In genomic region chr2:71275939-71276310, GRCh38 we compare ENCODE assay signal across 8 cellular contexts. TPM values are rescaled to one million over a fixed set of nuclear protein-coding genes. Genes with fewer than 3 reads are reported as not detected.
DNase-seq lines count a peak whose midpoint lies in the region; ATAC-seq and TF ChIP-seq lines count a peak whose summit lies in the region.

No MANE protein-coding gene starts in this region.

- H3K36me3 Mint-ChIP-seq in T-helper 1 cell treated with Interleukin-12 subunit alpha and Interleukin-12 subunit beta and Interleukin-4 antibody, amounts not matched to agents 30 μg/mL and 1 μg/mL, for 36 hours (ENCODE audit: low read depth), result no peaks in the 10 kb centered on the region

- peaks cover 12 to 19% of the 10 kb centered on the region in 2 donors for H3K4me1 ChIP-seq in thyroid gland

- H3K9me3 ChIP-seq in thyroid gland, result no peaks in the 10 kb centered on the region

- intact Hi-C loops in thyroid gland (cut with DNase I), result no loop called here

- no peak for TF ChIP-seq POLR2A in thyroid gland (IDR thresholded peaks at IDR 0.05)

- H3K4me1 Mint-ChIP-seq in T-helper 1 cell treated with Interleukin-12 subunit alpha and Interleukin-12 subunit beta and Interleukin-4 antibody, amounts not matched to agents 30 μg/mL and 1 μg/mL, for 36 hours (ENCODE audit: low read depth), result peaks cover 10% of the 10 kb centered on the region
- H3K4me1 Mint-ChIP-seq in stimulated activated naive CD8-positive, alpha-beta T cell treated with anti-CD3 and anti-CD28 coated beads, Interleukin-15, amount 100 ng/mL, for 72 hours, result peaks cover 27% of the 10 kb centered on the region

- peak overlapping the region; percentile 86 for H3K27ac ChIP-seq in RWPE1
- H3K27ac ChIP-seq in thyroid gland, result no peak overlapping the region

- TF ChIP-seq CTCF in RWPE1 (conservative IDR thresholded peaks at IDR 0.05; ENCODE audit: low read depth) (no peak), fibroblast of pulmonary artery (IDR thresholded peaks at IDR 0.05; ENCODE audit: low read length, missing control alignments) (no peak), thyroid gland (IDR thresholded peaks at IDR 0.05) (no peak)

- peak overlapping the region; percentile 33 for H3K4me3 Mint-ChIP-seq in T-helper 1 cell treated with Interleukin-12 subunit alpha and Interleukin-12 subunit beta and Interleukin-4 antibody, amounts not matched to agents 30 μg/mL and 1 μg/mL, for 36 hours
- H3K4me3 Mint-ChIP-seq in stimulated activated naive CD8-positive, alpha-beta T cell treated with anti-CD3 and anti-CD28 coated beads, Interleukin-15, amount 100 ng/mL, for 72 hours, result peak overlapping the region; percentile 83 to 86

- no peaks in the 10 kb centered on the region for H3K36me3 ChIP-seq in thyroid gland

- H3K4me3 ChIP-seq in fibroblast of pulmonary artery (replicated peaks; ENCODE audit: low read depth, low read length) (peak overlapping the region; percentile 13), thyroid gland (replicated peaks in 1 of 3) (no peak overlapping the region)

- H3K27me3 ChIP-seq in thyroid gland, result no peaks in the 10 kb centered on the region

- POLR2A ChIA-PET in RWPE1 (lab: Yijun Ruan, JAX; ENCODE audit: low non-redundant PET), result no interaction called here

- peaks cover 84% of the 10 kb centered on the region for H3K27me3 Mint-ChIP-seq in T-helper 1 cell treated with Interleukin-12 subunit alpha and Interleukin-12 subunit beta and Interleukin-4 antibody, amounts not matched to agents 30 μg/mL and 1 μg/mL, for 36 hours (ENCODE audit: low read depth)
- peaks cover 96% of the 10 kb centered on the region for H3K27me3 Mint-ChIP-seq in stimulated activated naive CD8-positive, alpha-beta T cell treated with anti-CD3 and anti-CD28 coated beads, Interleukin-15, amount 100 ng/mL, for 72 hours

- H3K9me3 Mint-ChIP-seq in T-helper 1 cell treated with Interleukin-12 subunit alpha and Interleukin-12 subunit beta and Interleukin-4 antibody, amounts not matched to agents 30 μg/mL and 1 μg/mL, for 36 hours, result no peaks in the 10 kb centered on the region
- no peaks in the 10 kb centered on the region for H3K9me3 Mint-ChIP-seq in stimulated activated naive CD8-positive, alpha-beta T cell treated with anti-CD3 and anti-CD28 coated beads, Interleukin-15, amount 100 ng/mL, for 72 hours

- DNase-seq in T-helper 1 cell (no peak), RWPE1 (ENCODE audit: low spot score) (no peak), fibroblast of pulmonary artery (ENCODE audit: low read depth) (no peak), NCI-H226 (no peak), thyroid gland (no peak)
- DNase-seq in stimulated activated naive CD8-positive, alpha-beta T cell treated with anti-CD3 and anti-CD28 coated beads, Interleukin-15, amount 100 ng/mL, for 72 hours, result no peak

- CTCF ChIA-PET in RWPE1 (lab: Yijun Ruan, JAX), result interaction anchor here (0.6 to 1.1 kb wide), 3 partner anchors 49 to 119 kb away, joined by 3 to 5 read pairs (median 3); partner anchors contain the start of gene PAIP2B

- WGBS in thyroid gland, 2 donors, result 40 to 44% methylated on average over 8 of the region's 8 CpGs

- no peak overlapping the region for H3K27ac Mint-ChIP-seq in T-helper 1 cell treated with Interleukin-12 subunit alpha and Interleukin-12 subunit beta and Interleukin-4 antibody, amounts not matched to agents 30 μg/mL and 1 μg/mL, for 36 hours
- no peak overlapping the region for H3K27ac Mint-ChIP-seq in stimulated activated naive CD8-positive, alpha-beta T cell treated with anti-CD3 and anti-CD28 coated beads, Interleukin-15, amount 100 ng/mL, for 72 hours

- peak; percentile 8 for ATAC-seq in stimulated activated naive CD8-positive, alpha-beta T cell treated with anti-CD3 and anti-CD28 coated beads, Interleukin-15, amount 100 ng/mL, for 72 hours
- ATAC-seq in HG02678 (IDR thresholded peaks at IDR 0.05; ENCODE audit: unreplicated experiment), result no peak

RNA-seq across cellular contexts. Expression of gene PAIP2B, which starts 49.0 kb away (rescaled TPM):
- total RNA-seq in thyroid gland, result 10 to 100 TPM in 2 of 4 donors, 1 to 10 TPM in 2; 8.6 to 13.2 (median 10.7) TPM

RNA-seq across cellular contexts. Expression of gene ZNF638, which starts 55.7 kb away (rescaled TPM):
- total RNA-seq in thyroid gland, result 100 to 1,000 TPM; 154 to 299 (median 202) TPM
